In the genomic region with DNA sequence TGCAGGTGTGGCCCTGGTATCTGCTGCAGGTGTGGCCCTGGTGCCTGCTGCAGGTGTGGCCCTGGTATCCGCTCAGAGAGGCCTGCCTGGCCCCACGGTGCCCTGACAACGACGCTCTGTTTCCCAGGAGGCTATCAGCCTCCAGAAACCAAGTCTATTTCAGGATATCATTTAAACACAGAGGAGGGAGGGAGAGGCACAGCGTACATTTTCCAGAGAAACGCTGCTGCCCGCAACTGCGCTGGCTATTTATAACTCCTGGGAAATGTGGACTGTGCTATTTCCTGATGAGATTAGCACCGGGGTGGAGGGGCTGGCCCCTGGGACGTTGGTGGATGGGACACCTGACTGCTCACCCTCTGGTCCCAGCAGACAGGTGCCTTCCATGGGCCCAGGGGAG, we compare ENCODE assay signal across 18 cellular contexts. TPM values are rescaled to one million over a fixed set of nuclear protein-coding genes. Genes with fewer than 3 reads are reported as not detected.
DNase-seq lines count a peak whose midpoint lies in the region; ATAC-seq, FAIRE-seq and TF ChIP-seq lines count a peak whose summit lies in the region.
"Had no signal": no experiment of that assay in that cellular context is flagged by ENCODE, and none has a peak within 500 bp of the region (broad histone marks: within the 10 kb centered on the region; RNA-seq: fewer than 3 reads in every experiment).

No MANE protein-coding gene starts in this region.

- BruUV-seq in K562 (replicated peaks; lab: Mats Ljungman, UMichigan) (no TSS peak), endothelial cell of umbilical vein (replicated peaks; lab: Mats Ljungman, UMichigan) (no TSS peak)

- in situ Hi-C loops in K562 (cut with MboI): no loop called here

- POLR2A ChIA-PET in K562 (lab: Yijun Ruan, JAX) (no interaction called here), endothelial cell of umbilical vein (lab: Charles Lee) (no interaction called here), HEK293T (lab: Yijun Ruan, JAX) (no interaction called here)

- H3K79me2 ChIP-seq in K562 (ENCODE audit: control insufficient read depth, insufficient read depth, low read length) (no peaks in the 10 kb centered on the region), endothelial cell of umbilical vein (ENCODE audit: control insufficient read depth, insufficient read depth, low read length) (no peaks in the 10 kb centered on the region)

- H3K27me3 ChIP-seq in K562 (ENCODE audit: control insufficient read depth in 2 of 2, insufficient read depth in 2 of 2, low read length in 2 of 2) (peaks cover 11 to 64% of the 10 kb centered on the region in 2 experiments; a peak in 3 of 5 replicates), endothelial cell of umbilical vein (ENCODE audit: control insufficient read depth in 2 of 2, insufficient read depth in 2 of 2, low read length in 2 of 2) (no peaks in the 10 kb centered on the region), stomach (no peaks in the 10 kb centered on the region)
- H3K27me3 ChIP-seq: colonic mucosa, esophagus squamous epithelium, Peyer's patch, upper lobe of right lung had no signal

- H3K36me3 ChIP-seq in K562 (ENCODE audit: control insufficient read depth, insufficient read depth, low read length) (no peaks in the 10 kb centered on the region), endothelial cell of umbilical vein (ENCODE audit: control insufficient read depth in 2 of 2, extremely low read depth in 1 of 2, insufficient read depth in 2 of 2, low read length in 2 of 2) (no peaks in the 10 kb centered on the region), stomach (peaks cover 0 to 32% (median 15%) of the 10 kb centered on the region in 4 donors)
- H3K36me3 ChIP-seq: colonic mucosa, upper lobe of right lung had no signal

- peaks cover 5% of the 10 kb centered on the region for H3K4me1 Mint-ChIP-seq in mesothelial cell of epicardium
- H3K4me1 Mint-ChIP-seq: activated B cell treated with CpG ODN at 0.5 μM for 24 hours had no signal

- H3K36me3 Mint-ChIP-seq in mesothelial cell of epicardium: peaks cover 5% of the 10 kb centered on the region

- H3K27me3 Mint-ChIP-seq in mesothelial cell of epicardium (ENCODE audit: low read depth): no peaks in the 10 kb centered on the region
- H3K27me3 Mint-ChIP-seq: activated B cell treated with CpG ODN at 0.5 μM for 24 hours, T-cell had no signal

- no peaks in the 10 kb centered on the region; the same call in 1 of the 2 replicates for H4K20me1 ChIP-seq in K562 (replicated peaks; ENCODE audit: control insufficient read depth, insufficient read depth, low read length)
- H4K20me1 ChIP-seq in endothelial cell of umbilical vein (replicated peaks; ENCODE audit: control insufficient read depth, extremely low read depth, insufficient read depth, low read length): no peaks in the 10 kb centered on the region

- H2AFZ ChIP-seq in K562 (ENCODE audit: low read depth, low read length) (no peak overlapping the region), endothelial cell of umbilical vein (ENCODE audit: low read depth, low read length) (no peak overlapping the region)

- TF ChIP-seq EP300 in K562 (IDR thresholded peaks at IDR 0.05; ENCODE audit: low read length) (no peak), stomach (IDR thresholded peaks at IDR 0.05) (no peak)

- H3K27ac ChIP-seq in K562 (ENCODE audit: extremely low read depth, low read depth, low read length) (no peak overlapping the region), endothelial cell of umbilical vein (ENCODE audit: insufficient read depth, low read depth, low read length) (no peak overlapping the region), stomach (peak overlapping the region; percentile 74 to 85 (median 77))
- H3K27ac ChIP-seq: colonic mucosa, upper lobe of right lung had no signal

- dilution Hi-C loops in endothelial cell of umbilical vein (cut with MboI; ENCODE audit: extremely low pct_ligation_motif_present, low sequenced_read_pairs): no loop called here

- H3K27ac Mint-ChIP-seq in mesothelial cell of epicardium: peak overlapping the region; percentile 75
- H3K27ac Mint-ChIP-seq: activated B cell treated with CpG ODN at 0.5 μM for 24 hours; CD8-positive, alpha-beta T cell; HFFc6; T-cell had no signal

- H3K4me3 ChIP-seq in K562: no peak overlapping the region
- H3K4me3 ChIP-seq in endothelial cell of umbilical vein (replicated peaks in 1 of 3; ENCODE audit: insufficient read depth in 1 of 3, low read depth in 1 of 3, low read length in 3 of 3): no peak overlapping the region
- no peak overlapping the region for H3K4me3 ChIP-seq in stomach
- H3K4me3 ChIP-seq: colonic mucosa, esophagus squamous epithelium, Peyer's patch, upper lobe of right lung had no signal

- no peaks in the 10 kb centered on the region for H3K9me3 ChIP-seq in K562 (replicated peaks; ENCODE audit: control insufficient read depth, insufficient read depth, low read depth, low read length)
- H3K9me3 ChIP-seq in endothelial cell of umbilical vein (replicated peaks; ENCODE audit: control insufficient read depth, insufficient read depth, low read length): no peaks in the 10 kb centered on the region
- no peaks in the 10 kb centered on the region for H3K9me3 ChIP-seq in stomach
- H3K9me3 ChIP-seq: colonic mucosa, esophagus squamous epithelium, Peyer's patch, upper lobe of right lung had no signal

- no peak for TF ChIP-seq POLR2A in K562 (conservative IDR thresholded peaks at IDR 0.05)
- no peak for TF ChIP-seq POLR2A in endothelial cell of umbilical vein (IDR thresholded peaks at IDR 0.05; ENCODE audit: low read depth, low read length)
- no peak for TF ChIP-seq POLR2A in stomach (IDR thresholded peaks at IDR 0.05)

- no peak for ATAC-seq in K562
- ATAC-seq in GM19351 (IDR thresholded peaks at IDR 0.05; ENCODE audit: unreplicated experiment): no peak
- ATAC-seq in GM18858 (IDR thresholded peaks at IDR 0.05; ENCODE audit: unreplicated experiment): no peak
- ATAC-seq: CD8-positive, alpha-beta T cell; T-cell; upper lobe of right lung had no signal

- H3K4me3 Mint-ChIP-seq in mesothelial cell of epicardium: no peak overlapping the region
- H3K4me3 Mint-ChIP-seq: activated B cell treated with CpG ODN at 0.5 μM for 24 hours; CD8-positive, alpha-beta T cell; HFFc6; T-cell had no signal

- H3K4me2 ChIP-seq in K562 (ENCODE audit: insufficient read depth, low read length) (no peak overlapping the region), endothelial cell of umbilical vein (ENCODE audit: insufficient read depth, low read length) (no peak overlapping the region)

- CTCF ChIA-PET in K562 (lab: Yijun Ruan, JAX; ENCODE audit: low intra/inter-chr PET ratio): no interaction called here
- CTCF ChIA-PET in endothelial cell of umbilical vein (lab: Charles Lee): interaction anchor here (0.6 to 1.6 kb wide), 5 partner anchors 11 to 39 kb away, joined by 3 to 9 read pairs (median 4); a partner anchor contains a TSS
- CTCF ChIA-PET in HEK293T (lab: Yijun Ruan, JAX): no interaction called here

- whole genome bisulfite sequencing in K562 (ENCODE audit: insufficient coverage, low coverage, missing lambda C conversion rate): 0% methylated on average over 2 of the region's 10 CpGs
- WGBS in stomach, 5 donors: 20 to 42% (median 31%) methylated on average over 6 to 10 of the region's 10 CpGs

- TF ChIP-seq CTCF in K562 (IDR thresholded peaks at IDR 0.05 in 2 of 3, conservative IDR thresholded peaks at IDR 0.05 in 1 of 3; ENCODE audit: insufficient read depth in 2 of 3, low read depth in 1 of 3, low read length in 3 of 3) (no peak), endothelial cell of umbilical vein (IDR thresholded peaks at IDR 0.05; ENCODE audit: extremely low read depth in 1 of 2, insufficient read depth in 1 of 2, low read depth in 1 of 2, low read length in 2 of 2) (no peak), mesothelial cell of epicardium (IDR thresholded peaks at IDR 0.05; ENCODE audit: unreplicated experiment) (no peak), stomach (IDR thresholded peaks at IDR 0.05) (no peak)

- TF ChIP-seq RAD21 in K562 (CRISPR knock-in tag; conservative IDR thresholded peaks at IDR 0.05 in 1 of 2, IDR thresholded peaks at IDR 0.05 in 1 of 2): no peak

- no peaks in the 10 kb centered on the region for H3K9me3 Mint-ChIP-seq in mesothelial cell of epicardium
- H3K9me3 Mint-ChIP-seq: activated B cell treated with CpG ODN at 0.5 μM for 24 hours; CD8-positive, alpha-beta T cell; HFFc6; T-cell had no signal

- H3K4me1 ChIP-seq in K562 (replicated peaks in 1 of 2; ENCODE audit: control insufficient read depth in 2 of 2, insufficient read depth in 2 of 2, low read length in 2 of 2) (peaks cover 0 to 21% of the 10 kb centered on the region in 2 experiments; a peak in 2 of 5 replicates), endothelial cell of umbilical vein (ENCODE audit: control insufficient read depth, extremely low read depth, insufficient read depth, low read length) (no peaks in the 10 kb centered on the region), stomach (peaks cover 18 to 46% (median 37%) of the 10 kb centered on the region in 4 donors)
- H3K4me1 ChIP-seq: colonic mucosa, upper lobe of right lung had no signal

- H3K9me1 ChIP-seq in K562 (ENCODE audit: control insufficient read depth, insufficient read depth, low read length): no peaks in the 10 kb centered on the region
- no peaks in the 10 kb centered on the region for H3K9me1 ChIP-seq in endothelial cell of umbilical vein (replicated peaks; ENCODE audit: control insufficient read depth, extremely low read depth, insufficient read depth, low read length)

- peak in 1 of 4 experiments; percentile 11 for DNase-seq in K562 (ENCODE audit: extremely low read depth in 1 of 4, low spot score in 3 of 4)
- DNase-seq in endothelial cell of umbilical vein (ENCODE audit: low read depth, low spot score): peak; percentile 17
- DNase-seq in mesothelial cell of epicardium (ENCODE audit: low spot score in 2 of 2, unreplicated experiment in 2 of 2): no peak
- peak; percentile 72 for DNase-seq in stomach
- DNase-seq in HEK293T (ENCODE audit: extremely low spot score): no peak
- no peak for DNase-seq in activated effector memory CD4-positive, alpha-beta T cell treated with anti-CD3 and anti-CD28 coated beads, Interleukin-2, amount 50 U/mL, for 16 hours
- DNase-seq: activated B cell treated with CpG ODN at 0.5 μM for 24 hours; CD8-positive, alpha-beta T cell; colonic mucosa; esophagus squamous epithelium; HFFc6; mesendoderm; NCI-H1930; Peyer's patch; T-cell; upper lobe of right lung had no signal

- H3K9ac ChIP-seq in K562 (ENCODE audit: insufficient read depth in 1 of 2, low read depth in 2 of 2, low read length in 2 of 2) (no peak overlapping the region), endothelial cell of umbilical vein (replicated peaks; ENCODE audit: extremely low read depth, insufficient read depth, low read length) (no peak overlapping the region)

- intact Hi-C loops in K562 (cut with micrococcal nuclease): no loop called here
- intact Hi-C loops in endothelial cell of umbilical vein (cut with micrococcal nuclease): no loop called here
- intact Hi-C loops in stomach (cut with DNase I; ENCODE audit: low total_unique reads): no loop called here

- FAIRE-seq in K562 (lab: Jason Lieb, UNC) (no peak), endothelial cell of umbilical vein (lab: Jason Lieb, UNC) (no peak)

RNA-seq across cellular contexts. Expression of a gene that starts 22.5 kb away (rescaled TPM):
- 12.8 and 27.3 TPM in 2 replicates for total RNA-seq in K562 (2011; cell fraction: chromatin; rRNA removed; ENCODE audit: low replicate concordance)
- 18.2 and 22.8 TPM in 2 replicates for total RNA-seq in K562 (2011; cell fraction: nucleolus; rRNA removed)
- total RNA-seq in K562 (2011; cell fraction: nucleoplasm; rRNA removed): 14.2 and 16.1 TPM in 2 replicates
- total RNA-seq in K562 (2014; rRNA removed): 12.3 and 13.9 TPM in 2 replicates
- 9.2 and 10.3 TPM in 2 replicates for total RNA-seq in K562 (2014; rRNA removed; fragmentation: Illumina TruSeq; extraction: Trizol)
- total RNA-seq in K562 (2015; rRNA removed; fragmentation: Illumina TruSeq; extraction: Trizol): 11.8 and 12.2 TPM in 2 replicates
- total RNA-seq in K562 (2021): 12.8 and 14.1 TPM in 2 replicates
- 6.2 and 7.2 TPM in 2 replicates for polyA plus RNA-seq in K562 (2011; rRNA removed)
- polyA plus RNA-seq in K562 (2011; cell fraction: cytosol; rRNA removed): 8.5 and 8.8 TPM in 2 replicates
- polyA plus RNA-seq in K562 (2011; cell fraction: nucleus; rRNA removed): 5.2 and 5.3 TPM in 2 replicates
- 6.9 and 11.7 TPM in 2 replicates for polyA plus RNA-seq in K562 (2012)
- 13.1 and 13.4 TPM in 2 replicates for polyA plus RNA-seq in K562 (2014; fragmentation: Illumina TruSeq; extraction: Trizol)
- 1 to 10 TPM; 5.9 to 6.1 TPM for polyA plus RNA-seq in K562 (2014; fragmentation: Nextera tagmentation; extraction: Ambion mirVana)
- 10.1 and 12.5 TPM in 2 replicates for polyA plus RNA-seq in K562 (2014; rRNA removed)
- polyA minus RNA-seq in K562 (2011; rRNA and poly(A)+ RNA removed): 10.1 and 14.2 TPM in 2 replicates
- 3.6 and 6.3 TPM in 2 replicates for polyA minus RNA-seq in K562 (2011; cell fraction: cytosol; rRNA and poly(A)+ RNA removed)
- 10.9 and 14.9 TPM in 2 replicates for polyA minus RNA-seq in K562 (2011; cell fraction: nucleus; rRNA and poly(A)+ RNA removed)
- 19.5 and 19.6 TPM in 2 replicates for total RNA-seq in endothelial cell of umbilical vein
- 18.6 and 19.0 TPM in 2 replicates for polyA plus RNA-seq in endothelial cell of umbilical vein
- 16.5 and 20.5 TPM in 2 replicates for polyA plus RNA-seq in endothelial cell of umbilical vein (2011; cell fraction: cytosol; rRNA removed)
- 9.6 and 10.3 TPM in 2 replicates for polyA plus RNA-seq in endothelial cell of umbilical vein (2011; cell fraction: nucleus; rRNA removed)
- 22.1 and 22.5 TPM in 2 replicates for polyA plus RNA-seq in endothelial cell of umbilical vein (2012)
- 18.3 and 18.5 TPM in 2 replicates for polyA minus RNA-seq in endothelial cell of umbilical vein
- polyA minus RNA-seq in endothelial cell of umbilical vein (2011; cell fraction: cytosol; rRNA and poly(A)+ RNA removed): 8.5 TPM
- 10.9 and 15.9 TPM in 2 replicates for polyA minus RNA-seq in endothelial cell of umbilical vein (2011; cell fraction: nucleus; rRNA and poly(A)+ RNA removed)
- 14.9 to 16.3 TPM (median 15.5 TPM) in 3 replicates for total RNA-seq in mesothelial cell of epicardium
- total RNA-seq in stomach: 10 to 100 TPM in 2 of 5 donors, 1 to 10 TPM in 2, under 1 TPM in 1; 0.29 to 22.6 (median 8.9) TPM
- 1 to 10 TPM; 7.3 to 9.5 (median 8.6) TPM for polyA plus RNA-seq in stomach

RNA-seq across cellular contexts. Expression of a gene that starts 39.9 kb away (rescaled TPM):
- total RNA-seq in K562 (2011; cell fraction: chromatin; rRNA removed; ENCODE audit: low replicate concordance): 1.4 and 2.2 TPM in 2 replicates
- 0.92 and 2.7 TPM in 2 replicates for total RNA-seq in K562 (2011; cell fraction: nucleolus; rRNA removed)
- 0.51 and 1.5 TPM in 2 replicates for total RNA-seq in K562 (2011; cell fraction: nucleoplasm; rRNA removed)
- total RNA-seq in K562 (2014; rRNA removed) (0.04 TPM in 1 of 2 replicates, not detected in the other), K562 (2014; rRNA removed; fragmentation: Illumina TruSeq; extraction: Trizol) (0.06 TPM in 1 of 2 replicates, not detected in the other), K562 (2015; rRNA removed; fragmentation: Illumina TruSeq; extraction: Trizol) (not detected in 2 replicates), K562 (2021) (0.27 and 0.34 TPM in 2 replicates), endothelial cell of umbilical vein (58.9 and 77.3 TPM in 2 replicates), mesothelial cell of epicardium (99.1 to 107 TPM (median 106 TPM) in 3 replicates), stomach (10 to 100 TPM; 21.0 to 47.8 (median 26.9) TPM)
- polyA plus RNA-seq in K562 (2011; rRNA removed) (0.31 and 0.35 TPM in 2 replicates), K562 (2014; fragmentation: Illumina TruSeq; extraction: Trizol) (0.11 and 0.39 TPM in 2 replicates), K562 (2014; fragmentation: Nextera tagmentation; extraction: Ambion mirVana) (not detected), K562 (2014; rRNA removed) (0.08 TPM in 1 of 2 replicates, not detected in the other), endothelial cell of umbilical vein (69.5 and 79.0 TPM in 2 replicates), stomach (10 to 100 TPM; 17.9 to 33.8 (median 23.2) TPM)
- 0.44 and 0.51 TPM in 2 replicates for polyA plus RNA-seq in K562 (2011; cell fraction: cytosol; rRNA removed)
- 0.20 and 0.70 TPM in 2 replicates for polyA plus RNA-seq in K562 (2011; cell fraction: nucleus; rRNA removed)
- polyA plus RNA-seq in K562 (2012): 0.25 and 0.60 TPM in 2 replicates
- polyA minus RNA-seq in K562 (2011; rRNA and poly(A)+ RNA removed): 0.63 and 0.66 TPM in 2 replicates
- polyA minus RNA-seq in K562 (2011; cell fraction: cytosol; rRNA and poly(A)+ RNA removed): 3.7 TPM in 1 of 2 replicates, not detected in the other
- not detected in 2 replicates for polyA minus RNA-seq in K562 (2011; cell fraction: nucleus; rRNA and poly(A)+ RNA removed)
- 30.9 and 37.0 TPM in 2 replicates for polyA plus RNA-seq in endothelial cell of umbilical vein (2011; cell fraction: cytosol; rRNA removed)
- 23.1 and 36.3 TPM in 2 replicates for polyA plus RNA-seq in endothelial cell of umbilical vein (2011; cell fraction: nucleus; rRNA removed)
- 19.7 and 40.2 TPM in 2 replicates for polyA plus RNA-seq in endothelial cell of umbilical vein (2012)
- polyA minus RNA-seq in endothelial cell of umbilical vein: 58.4 and 79.1 TPM in 2 replicates
- polyA minus RNA-seq in endothelial cell of umbilical vein (2011; cell fraction: cytosol; rRNA and poly(A)+ RNA removed): 5.2 TPM
- polyA minus RNA-seq in endothelial cell of umbilical vein (2011; cell fraction: nucleus; rRNA and poly(A)+ RNA removed): 27.9 and 31.7 TPM in 2 replicates

Comparison
In these comparisons a context has a peak if more than half of its experiments do, and no peak if none do; other contexts are left out.
1. DNase-seq: peak in endothelial cell of umbilical vein (single experiment) and stomach (single experiment); none in mesothelial cell of epicardium (0 of 2), HEK293T (single experiment) and activated effector memory CD4-positive, alpha-beta T cell treated with anti-CD3 and anti-CD28 coated beads, Interleukin-2, amount 50 U/mL, for 16 hours (single experiment).
2. H3K27ac ChIP-seq: peak in stomach (5 of 5); none in K562 (single experiment) and endothelial cell of umbilical vein (single experiment).
3. RNA of a gene that starts 39.9 kb away (total RNA-seq): 99.1 to 107 TPM in mesothelial cell of epicardium, 58.9 to 77.3 TPM in endothelial cell of umbilical vein and 21.0 to 47.8 TPM in stomach; 0.04 to 2.7 TPM in K562; every median in the first group is over 4 times any median in the second.